ENCODE assay signal across 8 cellular contexts in the genomic region with DNA sequence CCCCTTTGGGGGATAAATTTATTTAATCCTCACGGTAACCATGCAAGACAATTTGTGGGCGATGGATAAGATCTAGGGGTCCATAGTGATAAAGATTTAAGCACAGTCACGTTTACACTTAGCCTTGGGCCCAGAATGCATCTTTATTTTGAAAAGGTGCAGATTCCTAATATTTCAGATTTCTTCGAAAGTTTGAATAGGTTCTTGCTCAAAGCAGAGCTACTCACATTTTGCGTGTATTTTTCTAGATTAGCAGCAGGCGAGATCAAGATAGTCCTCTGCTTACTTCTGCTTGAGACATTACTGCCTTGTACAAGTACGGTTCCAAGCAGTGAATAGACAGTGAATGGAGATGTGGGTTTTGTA. TPM values are rescaled to one million over a fixed set of nuclear protein-coding genes. Genes with fewer than 3 reads are reported as not detected.
A peak's percentile ranks its signal among the peaks of the same experiment; 100 is the strongest.
DNase-seq lines count a peak whose midpoint lies in the region; ATAC-seq and TF ChIP-seq lines count a peak whose summit lies in the region.

No MANE protein-coding gene starts in this region.

- H3K9me3 Mint-ChIP-seq in endothelial cell (ENCODE audit: unreplicated experiment): no peaks in the 10 kb centered on the region

- peak overlapping the region; percentile 97 for H3K4me3 Mint-ChIP-seq in endothelial cell (ENCODE audit: unreplicated experiment)

- H3K9ac ChIP-seq in OCI-LY1 (ENCODE audit: low read length) (peak overlapping the region; percentile 88), parathyroid adenoma (no peak overlapping the region)

- no peaks in the 10 kb centered on the region for H4K20me1 ChIP-seq in OCI-LY1 (ENCODE audit: insufficient read depth, low read length)

- peak overlapping the region; percentile 83 for H3K27ac Mint-ChIP-seq in endothelial cell (ENCODE audit: unreplicated experiment)

- H3K27me3 Mint-ChIP-seq in endothelial cell (ENCODE audit: unreplicated experiment): peaks cover 1% of the 10 kb centered on the region

- H3K36me3 Mint-ChIP-seq in endothelial cell (ENCODE audit: low read depth, unreplicated experiment): peaks cover 5% of the 10 kb centered on the region

- H3F3A ChIP-seq in OCI-LY1 (ENCODE audit: insufficient read depth, low read length): no peaks in the 10 kb centered on the region

- no peaks in the 10 kb centered on the region for H3K9me2 ChIP-seq in OCI-LY1 (ENCODE audit: low read depth, low read length)

- H3K4me3 ChIP-seq in GM12875 (ENCODE audit: low read depth, low read length): peak overlapping the region; percentile 89
- peak overlapping the region; percentile 89 for H3K4me3 ChIP-seq in OCI-LY1 (ENCODE audit: low read depth, low read length, poor library complexity, severe bottlenecking)
- peak overlapping the region; percentile 91 for H3K4me3 ChIP-seq in parathyroid adenoma (ENCODE audit: low read depth, low read length)

- H3K9me3 ChIP-seq in OCI-LY1 (ENCODE audit: low read length) (no peaks in the 10 kb centered on the region), parathyroid adenoma (ENCODE audit: control insufficient read depth, low read length) (no peaks in the 10 kb centered on the region)

- H3K27me3 ChIP-seq in OCI-LY1 (ENCODE audit: insufficient read depth, low read length) (no peaks in the 10 kb centered on the region), parathyroid adenoma (ENCODE audit: control insufficient read depth, insufficient read depth, low read length) (no peaks in the 10 kb centered on the region)

- no peaks in the 10 kb centered on the region for H3K79me2 ChIP-seq in OCI-LY1 (ENCODE audit: insufficient read depth, low read length)
- H3K79me2 ChIP-seq in parathyroid adenoma: peaks cover 2% of the 10 kb centered on the region

- H3K4me2 ChIP-seq in OCI-LY1 (ENCODE audit: low read length): peak overlapping the region; percentile 87
- H3K4me2 ChIP-seq in parathyroid adenoma (ENCODE audit: low read length): peak overlapping the region; percentile 93

- ATAC-seq in HG02763 (IDR thresholded peaks at IDR 0.05; ENCODE audit: unreplicated experiment): no peak
- ATAC-seq in HG02798 (IDR thresholded peaks at IDR 0.05; ENCODE audit: poor library complexity, unreplicated experiment): no peak
- ATAC-seq in HG02870 (IDR thresholded peaks at IDR 0.05; ENCODE audit: unreplicated experiment): no peak

- H2AFZ ChIP-seq in OCI-LY1 (ENCODE audit: low read length): peak overlapping the region; percentile 56; the same call in 1 of the 2 replicates
- peak overlapping the region; percentile 90 for H2AFZ ChIP-seq in parathyroid adenoma

- peaks cover 14% of the 10 kb centered on the region for H3K4me1 Mint-ChIP-seq in endothelial cell (ENCODE audit: unreplicated experiment)

- TF ChIP-seq CTCF in GM12875 (IDR thresholded peaks at IDR 0.05; ENCODE audit: borderline replicate concordance, insufficient read depth, low read depth, low read length): no peak
- TF ChIP-seq CTCF in OCI-LY1 (IDR thresholded peaks at IDR 0.05; ENCODE audit: low read length): no peak
- TF ChIP-seq CTCF in endothelial cell (IDR thresholded peaks at IDR 0.05; ENCODE audit: unreplicated experiment): no peak
- no peak for TF ChIP-seq CTCF in parathyroid adenoma (IDR thresholded peaks at IDR 0.05)

- DNase-seq in endothelial cell (ENCODE audit: low spot score): no peak
- DNase-seq in NCI-H2081 treated with DMSO at 0.1 percent for 48 hours (lab: John Stamatoyannopoulos, UW): no peak

- H3K27ac ChIP-seq in OCI-LY1 (ENCODE audit: low read depth, low read length, poor library complexity, severe bottlenecking) (peak overlapping the region; percentile 70), parathyroid adenoma (peak overlapping the region; percentile 65)

- H3K36me3 ChIP-seq in OCI-LY1 (ENCODE audit: insufficient read depth, low read length) (peaks cover 15% of the 10 kb centered on the region), parathyroid adenoma (ENCODE audit: control insufficient read depth, insufficient read depth, low read length) (no peaks in the 10 kb centered on the region)

- H3K4me1 ChIP-seq in OCI-LY1 (ENCODE audit: insufficient read depth, low read length, severe bottlenecking) (peaks cover 26% of the 10 kb centered on the region), parathyroid adenoma (no peaks in the 10 kb centered on the region)

RNA-seq across cellular contexts. Expression of a gene that starts 0.6 kb away (rescaled TPM):
- 19.6 TPM for total RNA-seq in endothelial cell (ENCODE audit: unreplicated experiment)

RNA-seq across cellular contexts. Expression of a gene that starts 14.6 kb away (rescaled TPM):
- 0.72 TPM for total RNA-seq in endothelial cell (ENCODE audit: unreplicated experiment)
